Comparison of ENCODE assay signal across 1 cellular context in genomic region chr11:13318498-13319295, GRCh38.
TF ChIP-seq lines count a peak whose summit lies in the region.

No MANE protein-coding gene starts in this region.

TF ChIP-seq in GM12878, 131 proteins besides CTCF, POLR2A, EP300 and RAD21 (continued from another document and continues in another):
- TF ChIP-seq SIX5 (IDR thresholded peaks at IDR 0.05; ENCODE audit: low read depth, low read length, severe bottlenecking) = no peak
- TF ChIP-seq USF2 (IDR thresholded peaks at IDR 0.05; ENCODE audit: borderline replicate concordance, low read depth, low read length) = no peak
- no peak for TF ChIP-seq SUZ12 (IDR thresholded peaks at IDR 0.05; ENCODE audit: unreplicated experiment)
- TF ChIP-seq, protein P1, sequence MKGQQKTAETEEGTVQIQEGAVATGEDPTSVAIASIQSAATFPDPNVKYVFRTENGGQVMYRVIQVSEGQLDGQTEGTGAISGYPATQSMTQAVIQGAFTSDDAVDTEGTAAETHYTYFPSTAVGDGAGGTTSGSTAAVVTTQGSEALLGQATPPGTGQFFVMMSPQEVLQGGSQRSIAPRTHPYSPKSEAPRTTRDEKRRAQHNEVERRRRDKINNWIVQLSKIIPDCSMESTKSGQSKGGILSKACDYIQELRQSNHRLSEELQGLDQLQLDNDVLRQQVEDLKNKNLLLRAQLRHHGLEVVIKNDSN (IDR thresholded peaks at IDR 0.05; ENCODE audit: borderline replicate concordance, extremely low read length, insufficient read depth, low read depth, low read length) = no peak
- no peak for TF ChIP-seq RAD51 (IDR thresholded peaks at IDR 0.05)
- no peak for TF ChIP-seq YBX1 (IDR thresholded peaks at IDR 0.05)
- no peak for TF ChIP-seq SMC3 (IDR thresholded peaks at IDR 0.05; ENCODE audit: borderline replicate concordance, low read length)
- TF ChIP-seq ETV6 (conservative IDR thresholded peaks at IDR 0.05 in 1 of 2, IDR thresholded peaks at IDR 0.05 in 1 of 2; ENCODE audit: borderline replicate concordance in 1 of 2, low read depth in 1 of 2) = no peak
- no peak for TF ChIP-seq KAT2A (conservative IDR thresholded peaks at IDR 0.05; ENCODE audit: control insufficient read depth, low read depth, low read length)
- TF ChIP-seq BRCA1 (IDR thresholded peaks at IDR 0.05; ENCODE audit: low read depth, low read length) = no peak
- TF ChIP-seq, protein P2, sequence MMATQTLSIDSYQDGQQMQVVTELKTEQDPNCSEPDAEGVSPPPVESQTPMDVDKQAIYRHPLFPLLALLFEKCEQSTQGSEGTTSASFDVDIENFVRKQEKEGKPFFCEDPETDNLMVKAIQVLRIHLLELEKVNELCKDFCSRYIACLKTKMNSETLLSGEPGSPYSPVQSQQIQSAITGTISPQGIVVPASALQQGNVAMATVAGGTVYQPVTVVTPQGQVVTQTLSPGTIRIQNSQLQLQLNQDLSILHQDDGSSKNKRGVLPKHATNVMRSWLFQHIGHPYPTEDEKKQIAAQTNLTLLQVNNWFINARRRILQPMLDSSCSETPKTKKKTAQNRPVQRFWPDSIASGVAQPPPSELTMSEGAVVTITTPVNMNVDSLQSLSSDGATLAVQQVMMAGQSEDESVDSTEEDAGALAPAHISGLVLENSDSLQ (IDR thresholded peaks at IDR 0.05) = peak; percentile 81
- TF ChIP-seq RUNX3 (IDR thresholded peaks at IDR 0.05; ENCODE audit: low read length) = peak; percentile 35; the same call in 1 of the 2 replicates
- no peak for TF ChIP-seq ZNF274 (IDR thresholded peaks at IDR 0.05; ENCODE audit: insufficient read depth, insufficient read length)
- TF ChIP-seq MTA2 (IDR thresholded peaks at IDR 0.05; ENCODE audit: low read depth) = peak; percentile 50
- no peak for TF ChIP-seq ZSCAN29 (IDR thresholded peaks at IDR 0.05)
- no peak for TF ChIP-seq POU2F2 (IDR thresholded peaks at IDR 0.05; ENCODE audit: borderline replicate concordance, low read depth, low read length)
- TF ChIP-seq PAX8 (IDR thresholded peaks at IDR 0.05) = no peak
- TF ChIP-seq RBBP5 (conservative IDR thresholded peaks at IDR 0.05) = no peak
- TF ChIP-seq, protein P3, sequence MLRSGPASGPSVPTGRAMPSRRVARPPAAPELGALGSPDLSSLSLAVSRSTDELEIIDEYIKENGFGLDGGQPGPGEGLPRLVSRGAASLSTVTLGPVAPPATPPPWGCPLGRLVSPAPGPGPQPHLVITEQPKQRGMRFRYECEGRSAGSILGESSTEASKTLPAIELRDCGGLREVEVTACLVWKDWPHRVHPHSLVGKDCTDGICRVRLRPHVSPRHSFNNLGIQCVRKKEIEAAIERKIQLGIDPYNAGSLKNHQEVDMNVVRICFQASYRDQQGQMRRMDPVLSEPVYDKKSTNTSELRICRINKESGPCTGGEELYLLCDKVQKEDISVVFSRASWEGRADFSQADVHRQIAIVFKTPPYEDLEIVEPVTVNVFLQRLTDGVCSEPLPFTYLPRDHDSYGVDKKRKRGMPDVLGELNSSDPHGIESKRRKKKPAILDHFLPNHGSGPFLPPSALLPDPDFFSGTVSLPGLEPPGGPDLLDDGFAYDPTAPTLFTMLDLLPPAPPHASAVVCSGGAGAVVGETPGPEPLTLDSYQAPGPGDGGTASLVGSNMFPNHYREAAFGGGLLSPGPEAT (IDR thresholded peaks at IDR 0.05; ENCODE audit: low read depth) = peak; percentile 34; the same call in 1 of the 2 replicates
- no peak for TF ChIP-seq ZNF622 (IDR thresholded peaks at IDR 0.05)
- TF ChIP-seq BMI1 (IDR thresholded peaks at IDR 0.05; ENCODE audit: borderline replicate concordance) = no peak
- TF ChIP-seq TCF7 (IDR thresholded peaks at IDR 0.05; ENCODE audit: borderline replicate concordance) = no peak
- TF ChIP-seq, protein P4, sequence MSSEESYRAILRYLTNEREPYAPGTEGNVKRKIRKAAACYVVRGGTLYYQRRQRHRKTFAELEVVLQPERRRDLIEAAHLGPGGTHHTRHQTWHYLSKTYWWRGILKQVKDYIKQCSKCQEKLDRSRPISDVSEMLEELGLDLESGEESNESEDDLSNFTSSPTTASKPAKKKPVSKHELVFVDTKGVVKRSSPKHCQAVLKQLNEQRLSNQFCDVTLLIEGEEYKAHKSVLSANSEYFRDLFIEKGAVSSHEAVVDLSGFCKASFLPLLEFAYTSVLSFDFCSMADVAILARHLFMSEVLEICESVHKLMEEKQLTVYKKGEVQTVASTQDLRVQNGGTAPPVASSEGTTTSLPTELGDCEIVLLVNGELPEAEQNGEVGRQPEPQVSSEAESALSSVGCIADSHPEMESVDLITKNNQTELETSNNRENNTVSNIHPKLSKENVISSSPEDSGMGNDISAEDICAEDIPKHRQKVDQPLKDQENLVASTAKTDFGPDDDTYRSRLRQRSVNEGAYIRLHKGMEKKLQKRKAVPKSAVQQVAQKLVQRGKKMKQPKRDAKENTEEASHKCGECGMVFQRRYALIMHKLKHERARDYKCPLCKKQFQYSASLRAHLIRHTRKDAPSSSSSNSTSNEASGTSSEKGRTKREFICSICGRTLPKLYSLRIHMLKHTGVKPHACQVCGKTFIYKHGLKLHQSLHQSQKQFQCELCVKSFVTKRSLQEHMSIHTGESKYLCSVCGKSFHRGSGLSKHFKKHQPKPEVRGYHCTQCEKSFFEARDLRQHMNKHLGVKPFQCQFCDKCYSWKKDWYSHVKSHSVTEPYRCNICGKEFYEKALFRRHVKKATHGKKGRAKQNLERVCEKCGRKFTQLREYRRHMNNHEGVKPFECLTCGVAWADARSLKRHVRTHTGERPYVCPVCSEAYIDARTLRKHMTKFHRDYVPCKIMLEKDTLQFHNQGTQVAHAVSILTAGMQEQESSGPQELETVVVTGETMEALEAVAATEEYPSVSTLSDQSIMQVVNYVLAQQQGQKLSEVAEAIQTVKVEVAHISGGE (CRISPR knock-in tag; IDR thresholded peaks at IDR 0.05) = no peak
- TF ChIP-seq SKIL (IDR thresholded peaks at IDR 0.05; ENCODE audit: low read depth, poor library complexity, severe bottlenecking) = no peak
- TF ChIP-seq NFIC (IDR thresholded peaks at IDR 0.05; ENCODE audit: low read depth, low read length) = no peak
- peak; percentile 46; the same call in 1 of the 2 replicates for TF ChIP-seq MEF2A (IDR thresholded peaks at IDR 0.05; ENCODE audit: insufficient read depth, low read depth, low read length)
- TF ChIP-seq CREB1 (IDR thresholded peaks at IDR 0.05; ENCODE audit: low read depth) = 0 out of 2 replicates have a peak, but pooled peaks have one; percentile 10
- TF ChIP-seq, protein P5, sequence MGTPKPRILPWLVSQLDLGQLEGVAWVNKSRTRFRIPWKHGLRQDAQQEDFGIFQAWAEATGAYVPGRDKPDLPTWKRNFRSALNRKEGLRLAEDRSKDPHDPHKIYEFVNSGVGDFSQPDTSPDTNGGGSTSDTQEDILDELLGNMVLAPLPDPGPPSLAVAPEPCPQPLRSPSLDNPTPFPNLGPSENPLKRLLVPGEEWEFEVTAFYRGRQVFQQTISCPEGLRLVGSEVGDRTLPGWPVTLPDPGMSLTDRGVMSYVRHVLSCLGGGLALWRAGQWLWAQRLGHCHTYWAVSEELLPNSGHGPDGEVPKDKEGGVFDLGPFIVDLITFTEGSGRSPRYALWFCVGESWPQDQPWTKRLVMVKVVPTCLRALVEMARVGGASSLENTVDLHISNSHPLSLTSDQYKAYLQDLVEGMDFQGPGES (IDR thresholded peaks at IDR 0.05) = no peak
- no peak for TF ChIP-seq SMARCA5 (IDR thresholded peaks at IDR 0.05)
- TF ChIP-seq HDGF (IDR thresholded peaks at IDR 0.05) = 0 out of 2 replicates have a peak, but pooled peaks have one; percentile 64
- no peak for TF ChIP-seq RELA (IDR thresholded peaks at IDR 0.05; ENCODE audit: borderline replicate concordance, partially characterized antibody)
- TF ChIP-seq KDM1A (IDR thresholded peaks at IDR 0.05; ENCODE audit: borderline replicate concordance) = no peak
- TF ChIP-seq ZNF24 (IDR thresholded peaks at IDR 0.05) = 0 out of 2 replicates have a peak, but pooled peaks have one; percentile 12
- no peak for TF ChIP-seq NFXL1 (IDR thresholded peaks at IDR 0.05; ENCODE audit: borderline replicate concordance)
- TF ChIP-seq NR2C1 (IDR thresholded peaks at IDR 0.05) = peak; percentile 87
- peak; percentile 63 for TF ChIP-seq MEF2B (IDR thresholded peaks at IDR 0.05; ENCODE audit: partially characterized antibody, poor library complexity, severe bottlenecking)
- no peak for TF ChIP-seq TCF3 (IDR thresholded peaks at IDR 0.05; ENCODE audit: borderline replicate concordance, insufficient read depth, low read depth, low read length)
- TF ChIP-seq, protein P6, sequence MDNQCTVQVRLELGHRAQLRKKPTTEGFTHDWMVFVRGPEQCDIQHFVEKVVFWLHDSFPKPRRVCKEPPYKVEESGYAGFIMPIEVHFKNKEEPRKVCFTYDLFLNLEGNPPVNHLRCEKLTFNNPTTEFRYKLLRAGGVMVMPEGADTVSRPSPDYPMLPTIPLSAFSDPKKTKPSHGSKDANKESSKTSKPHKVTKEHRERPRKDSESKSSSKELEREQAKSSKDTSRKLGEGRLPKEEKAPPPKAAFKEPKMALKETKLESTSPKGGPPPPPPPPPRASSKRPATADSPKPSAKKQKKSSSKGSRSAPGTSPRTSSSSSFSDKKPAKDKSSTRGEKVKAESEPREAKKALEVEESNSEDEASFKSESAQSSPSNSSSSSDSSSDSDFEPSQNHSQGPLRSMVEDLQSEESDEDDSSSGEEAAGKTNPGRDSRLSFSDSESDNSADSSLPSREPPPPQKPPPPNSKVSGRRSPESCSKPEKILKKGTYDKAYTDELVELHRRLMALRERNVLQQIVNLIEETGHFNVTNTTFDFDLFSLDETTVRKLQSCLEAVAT (IDR thresholded peaks at IDR 0.05) = peak; percentile 38; the same call in 1 of the 2 replicates
- TF ChIP-seq JUNB (IDR thresholded peaks at IDR 0.05) = no peak
- no peak for TF ChIP-seq REST (IDR thresholded peaks at IDR 0.05; ENCODE audit: low read depth, low read length)
- no peak for TF ChIP-seq HDAC2 (IDR thresholded peaks at IDR 0.05)
- TF ChIP-seq TAF1 (IDR thresholded peaks at IDR 0.05; ENCODE audit: borderline replicate concordance, low read depth, low read length) = no peak
- TF ChIP-seq CHD2 (IDR thresholded peaks at IDR 0.05; ENCODE audit: borderline replicate concordance, low read depth, low read length) = no peak
- TF ChIP-seq MYB (IDR thresholded peaks at IDR 0.05; ENCODE audit: borderline replicate concordance, low read depth, low read length) = no peak
- TF ChIP-seq ESRRA (IDR thresholded peaks at IDR 0.05; ENCODE audit: low read length) = no peak
- TF ChIP-seq SREBF1 (IDR thresholded peaks at IDR 0.05; ENCODE audit: low read length) = no peak
- peak; percentile 69 for TF ChIP-seq NR2F1 (conservative IDR thresholded peaks at IDR 0.05)
- TF ChIP-seq IKZF2 (IDR thresholded peaks at IDR 0.05) = peak in 1 of 2 experiments; percentile 28; a peak in 1 of 4 replicates
